Comparison of ENCODE assay signal across 2 cellular contexts in genomic region chr9:93903886-93904648, GRCh38.
TF ChIP-seq lines count a peak whose summit lies in the region.

No MANE protein-coding gene starts in this region.

TF ChIP-seq in IMR-90, 13 proteins besides CTCF, POLR2A, EP300 and RAD21:
- TF ChIP-seq BHLHE40 (IDR thresholded peaks at IDR 0.05; ENCODE audit: low read depth, low read length) = no peak
- TF ChIP-seq CEBPB (IDR thresholded peaks at IDR 0.05; ENCODE audit: low read depth, low read length) = no peak
- TF ChIP-seq ELK1 (IDR thresholded peaks at IDR 0.05; ENCODE audit: borderline replicate concordance, low read depth, low read length) = no peak
- TF ChIP-seq MXI1 (IDR thresholded peaks at IDR 0.05; ENCODE audit: borderline replicate concordance, low read depth, low read length) = no peak
- no peak for TF ChIP-seq NFE2L2 (IDR thresholded peaks at IDR 0.05; ENCODE audit: low read depth, low read length)
- no peak for TF ChIP-seq SMC3 (IDR thresholded peaks at IDR 0.05; ENCODE audit: low read depth, low read length)
- no peak for TF ChIP-seq MAFK (IDR thresholded peaks at IDR 0.05; ENCODE audit: low read depth, low read length)
- TF ChIP-seq CHD1 (IDR thresholded peaks at IDR 0.05; ENCODE audit: low read depth, low read length) = no peak
- TF ChIP-seq FOS (IDR thresholded peaks at IDR 0.05; ENCODE audit: low read depth, low read length) = no peak
- TF ChIP-seq USF2 (IDR thresholded peaks at IDR 0.05; ENCODE audit: low read depth, low read length) = no peak
- TF ChIP-seq RCOR1 (IDR thresholded peaks at IDR 0.05; ENCODE audit: insufficient replicate concordance, low read length) = no peak

TF ChIP-seq in H1, 55 proteins besides CTCF, POLR2A, EP300 and RAD21:
- TF ChIP-seq CHD1 (IDR thresholded peaks at IDR 0.05; ENCODE audit: low read depth, low read length) (no peak), YY1 (IDR thresholded peaks at IDR 0.05; ENCODE audit: low read depth, low read length) (no peak), CTBP2 (IDR thresholded peaks at IDR 0.05; ENCODE audit: borderline replicate concordance, insufficient read depth, insufficient read length, low read length) (no peak), TBP (IDR thresholded peaks at IDR 0.05; ENCODE audit: low read depth, low read length) (no peak), POLR2AphosphoS5 (IDR thresholded peaks at IDR 0.05; ENCODE audit: low read depth, low read length) (no peak), CHD7 (IDR thresholded peaks at IDR 0.05; ENCODE audit: insufficient replicate concordance, low read length) (no peak), RXRA (IDR thresholded peaks at IDR 0.05; ENCODE audit: insufficient read depth, low read depth, low read length) (no peak), SRF (IDR thresholded peaks at IDR 0.05; ENCODE audit: low read depth, low read length) (no peak), MAX (IDR thresholded peaks at IDR 0.05) (no peak), SIX5 (IDR thresholded peaks at IDR 0.05; ENCODE audit: low read depth, low read length) (no peak), NANOG (IDR thresholded peaks at IDR 0.05; ENCODE audit: insufficient read depth, low read depth, low read length, poor library complexity, severe bottlenecking) (no peak), JUN (IDR thresholded peaks at IDR 0.05; ENCODE audit: low read depth, low read length) (no peak), BCL11A (IDR thresholded peaks at IDR 0.05; ENCODE audit: low read depth in 2 of 2, low read length in 2 of 2) (no peak), KDM1A (IDR thresholded peaks at IDR 0.05; ENCODE audit: borderline replicate concordance, low read length) (no peak), GTF2F1 (IDR thresholded peaks at IDR 0.05; ENCODE audit: borderline replicate concordance, low read depth, low read length) (no peak)
TF ChIP-seq in H1: peak in this region for 0.
